Comparison of ENCODE assay signal across 8 cellular contexts in genomic region chr9:13278023-13278367, GRCh38. TPM values are rescaled to one million over a fixed set of nuclear protein-coding genes. Genes with fewer than 3 reads are reported as not detected.
DNase-seq lines count a peak whose midpoint lies in the region; ATAC-seq lines count a peak whose summit lies in the region.

No MANE protein-coding gene starts in this region.

- no peak overlapping the region for H3K4me3 Mint-ChIP-seq in stimulated activated memory B cell treated with anti-CD40 and anti-IgM and Interleukin-4, amounts not matched to agents 10 μg/mL and 1 μg/mL and 100 μg/mL, for 72 hours
- no peak overlapping the region for H3K4me3 Mint-ChIP-seq in T-helper 2 cell treated with Interferon-gamma antibody and Interleukin-4, amounts not matched to agents 5 μg/mL and 100 μg/mL, for 36 hours

- H3K36me3 Mint-ChIP-seq in stimulated activated memory B cell treated with anti-CD40 and anti-IgM and Interleukin-4, amounts not matched to agents 10 μg/mL and 1 μg/mL and 100 μg/mL, for 72 hours, result no peaks in the 10 kb centered on the region
- no peaks in the 10 kb centered on the region for H3K36me3 Mint-ChIP-seq in T-helper 2 cell treated with Interferon-gamma antibody and Interleukin-4, amounts not matched to agents 5 μg/mL and 100 μg/mL, for 36 hours (ENCODE audit: low read depth)

- peaks cover 10% of the 10 kb centered on the region for H3K9me3 Mint-ChIP-seq in stimulated activated memory B cell treated with anti-CD40 and anti-IgM and Interleukin-4, amounts not matched to agents 10 μg/mL and 1 μg/mL and 100 μg/mL, for 72 hours
- H3K9me3 Mint-ChIP-seq in T-helper 2 cell treated with Interferon-gamma antibody and Interleukin-4, amounts not matched to agents 5 μg/mL and 100 μg/mL, for 36 hours, result no peaks in the 10 kb centered on the region

- H3K27ac Mint-ChIP-seq in stimulated activated memory B cell treated with anti-CD40 and anti-IgM and Interleukin-4, amounts not matched to agents 10 μg/mL and 1 μg/mL and 100 μg/mL, for 72 hours, result no peak overlapping the region
- no peak overlapping the region for H3K27ac Mint-ChIP-seq in T-helper 2 cell treated with Interferon-gamma antibody and Interleukin-4, amounts not matched to agents 5 μg/mL and 100 μg/mL, for 36 hours

- ATAC-seq in stimulated activated memory B cell treated with anti-CD40 and anti-IgM and Interleukin-4, amounts not matched to agents 10 μg/mL and 1 μg/mL and 100 μg/mL, for 72 hours, result no peak
- no peak for ATAC-seq in HG03521 (IDR thresholded peaks at IDR 0.05; ENCODE audit: unreplicated experiment)

- H3K4me1 Mint-ChIP-seq in stimulated activated memory B cell treated with anti-CD40 and anti-IgM and Interleukin-4, amounts not matched to agents 10 μg/mL and 1 μg/mL and 100 μg/mL, for 72 hours, result no peaks in the 10 kb centered on the region
- H3K4me1 Mint-ChIP-seq in T-helper 2 cell treated with Interferon-gamma antibody and Interleukin-4, amounts not matched to agents 5 μg/mL and 100 μg/mL, for 36 hours (ENCODE audit: low read depth), result no peaks in the 10 kb centered on the region

- H3K27me3 ChIP-seq in H7 (ENCODE audit: control insufficient read depth, insufficient read depth, low read length), result no peaks in the 10 kb centered on the region

- H3K27me3 Mint-ChIP-seq in stimulated activated memory B cell treated with anti-CD40 and anti-IgM and Interleukin-4, amounts not matched to agents 10 μg/mL and 1 μg/mL and 100 μg/mL, for 72 hours, result peaks cover 19% of the 10 kb centered on the region
- peaks cover 10% of the 10 kb centered on the region for H3K27me3 Mint-ChIP-seq in T-helper 2 cell treated with Interferon-gamma antibody and Interleukin-4, amounts not matched to agents 5 μg/mL and 100 μg/mL, for 36 hours (ENCODE audit: low read depth)

- peak overlapping the region; percentile 69 for H3K4me3 ChIP-seq in H7 (ENCODE audit: insufficient read depth, low read depth, low read length)
- H3K4me3 ChIP-seq in iPS-11a (ENCODE audit: low read depth, low read length), result peak overlapping the region; percentile 59
- H3K4me3 ChIP-seq in skeletal muscle cell (ENCODE audit: low read depth, low read length), result peak overlapping the region; percentile 74

- H3K27ac ChIP-seq in angular gyrus (ENCODE audit: low read depth, low read length), result peak overlapping the region; percentile 94

- DNase-seq in H7, result no peak
- no peak for DNase-seq in skeletal muscle cell (ENCODE audit: low read depth)
- no peak for DNase-seq in posterior vena cava (ENCODE audit: low spot score)
- no peak for DNase-seq in T-helper 2 cell treated with Interferon-gamma antibody and Interleukin-4, amounts not matched to agents 5 μg/mL and 100 μg/mL, for 36 hours (ENCODE audit: low spot score)

- intact Hi-C loops in posterior vena cava (cut with DNase I), result no loop called here

- H3K36me3 ChIP-seq in H7 (replicated peaks; ENCODE audit: control insufficient read depth, insufficient read depth, low read length), result no peaks in the 10 kb centered on the region

RNA-seq across cellular contexts. Expression of gene MPDZ, which starts 1.5 kb away (rescaled TPM):
- total RNA-seq in H7 (2014; rRNA removed; shearing (Covaris generic)), result 22.2 and 30.6 TPM in 2 replicates
- total RNA-seq in posterior vena cava, result 10 to 100 TPM; 63.3 to 70.5 TPM
